ENCODE assay signal across 9 cellular contexts in the genomic region with DNA sequence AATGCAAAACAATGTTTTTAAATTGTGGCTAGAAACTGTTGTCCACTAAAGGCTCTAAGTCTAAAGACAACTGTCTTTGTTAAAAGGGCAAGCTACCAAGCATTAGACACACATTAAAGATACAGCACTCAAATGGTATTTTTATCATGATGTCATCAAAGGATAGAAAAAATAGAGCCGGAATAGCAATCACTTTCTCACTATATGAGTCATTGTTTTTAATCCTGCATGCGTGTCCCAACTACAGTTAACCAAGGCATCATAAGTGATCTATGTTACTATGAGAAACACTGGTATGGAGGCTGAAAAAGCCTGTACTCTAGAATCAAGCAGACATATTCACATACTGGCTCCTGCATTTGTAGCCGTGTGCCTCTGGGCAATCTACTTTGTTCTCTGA. TPM values are rescaled to one million over a fixed set of nuclear protein-coding genes. Genes with fewer than 3 reads are reported as not detected.
DNase-seq lines count a peak whose midpoint lies in the region; ATAC-seq and TF ChIP-seq lines count a peak whose summit lies in the region.
"Had no signal": no experiment of that assay in that cellular context is flagged by ENCODE, and none has a peak within 500 bp of the region (broad histone marks: within the 10 kb centered on the region; RNA-seq: fewer than 3 reads in every experiment).

No MANE protein-coding gene starts in this region.

- H3K4me1 ChIP-seq in colonic mucosa: no peaks in the 10 kb centered on the region
- peaks cover 46% of the 10 kb centered on the region for H3K4me1 ChIP-seq in neural progenitor cell

- intact Hi-C loops in colonic mucosa (cut with DNase I): no loop called here

- peaks cover 61% of the 10 kb centered on the region for H3F3A ChIP-seq in neural progenitor cell (ENCODE audit: low read depth)

- DNase-seq in CD1c-positive myeloid dendritic cell (ENCODE audit: extremely low spot score) (peak; percentile 16), MG63 (no peak), colonic mucosa (no peak), neural progenitor cell (ENCODE audit: low spot score) (no peak), mesenteric fat pad (ENCODE audit: low spot score) (no peak), hypothalamus (lab: John Stamatoyannopoulos, UW) (no peak), NCI-H2227 treated with DMSO at 0.1 percent for 48 hours (lab: John Stamatoyannopoulos, UW) (no peak)
- DNase-seq: activated naive CD8-positive, alpha-beta T cell treated with anti-CD3 and anti-CD28 coated beads, Interleukin-2, amount 10 ng/mL, durations not matched to agents 7 days and 5 days had no signal

- H3K4me3 Mint-ChIP-seq in neural progenitor cell: peak overlapping the region; percentile 59
- H3K4me3 Mint-ChIP-seq in stimulated activated memory B cell treated with anti-CD40 and anti-IgM and Interleukin-4, amounts not matched to agents 10 μg/mL and 1 μg/mL and 100 μg/mL, for 72 hours: no peak overlapping the region

- peaks cover 16% of the 10 kb centered on the region for H3K36me3 Mint-ChIP-seq in neural progenitor cell
- peaks cover 10% of the 10 kb centered on the region for H3K36me3 Mint-ChIP-seq in stimulated activated memory B cell treated with anti-CD40 and anti-IgM and Interleukin-4, amounts not matched to agents 10 μg/mL and 1 μg/mL and 100 μg/mL, for 72 hours

- H3K9me3 Mint-ChIP-seq in neural progenitor cell: peaks cover 25% of the 10 kb centered on the region
- peaks cover 7% of the 10 kb centered on the region for H3K9me3 Mint-ChIP-seq in stimulated activated memory B cell treated with anti-CD40 and anti-IgM and Interleukin-4, amounts not matched to agents 10 μg/mL and 1 μg/mL and 100 μg/mL, for 72 hours

- peaks cover 48% of the 10 kb centered on the region for H3K4me1 Mint-ChIP-seq in neural progenitor cell
- peaks cover 19% of the 10 kb centered on the region for H3K4me1 Mint-ChIP-seq in stimulated activated memory B cell treated with anti-CD40 and anti-IgM and Interleukin-4, amounts not matched to agents 10 μg/mL and 1 μg/mL and 100 μg/mL, for 72 hours

- H3K27me3 ChIP-seq in MG63 (no peaks in the 10 kb centered on the region), colonic mucosa (no peaks in the 10 kb centered on the region), neural progenitor cell (no peaks in the 10 kb centered on the region)

- H3K9me3 ChIP-seq in MG63 (peaks cover 2% of the 10 kb centered on the region; the same call in 1 of the 2 replicates), colonic mucosa (no peaks in the 10 kb centered on the region), neural progenitor cell (ENCODE audit: low read depth) (no peaks in the 10 kb centered on the region)

- TF ChIP-seq CTCF in colonic mucosa (IDR thresholded peaks at IDR 0.05): no peak
- TF ChIP-seq CTCF in neural progenitor cell (IDR thresholded peaks at IDR 0.05): no peak

- peak overlapping the region; percentile 60 for H2AFZ ChIP-seq in neural progenitor cell (replicated peaks)

- peak overlapping the region; percentile 81 for H3K4me2 ChIP-seq in neural progenitor cell

- no peak for ATAC-seq in stimulated activated memory B cell treated with anti-CD40 and anti-IgM and Interleukin-4, amounts not matched to agents 10 μg/mL and 1 μg/mL and 100 μg/mL, for 72 hours

- H4K20me1 ChIP-seq in neural progenitor cell (ENCODE audit: low read depth): peaks cover 25% of the 10 kb centered on the region

- H3K9ac ChIP-seq in colonic mucosa (ENCODE audit: low read depth in 2 of 2, low read length in 2 of 2) (no peak overlapping the region), neural progenitor cell (no peak overlapping the region)

- H3K27ac ChIP-seq in colonic mucosa: peak overlapping the region; percentile 93
- peak overlapping the region; percentile 97 for H3K27ac ChIP-seq in neural progenitor cell

- H3K27me3 Mint-ChIP-seq in neural progenitor cell (ENCODE audit: insufficient read depth, low read depth): peaks cover 7% of the 10 kb centered on the region
- no peaks in the 10 kb centered on the region for H3K27me3 Mint-ChIP-seq in stimulated activated memory B cell treated with anti-CD40 and anti-IgM and Interleukin-4, amounts not matched to agents 10 μg/mL and 1 μg/mL and 100 μg/mL, for 72 hours
- H3K27me3 Mint-ChIP-seq: activated naive CD8-positive, alpha-beta T cell treated with anti-CD3 and anti-CD28 coated beads, Interleukin-2, amount 10 ng/mL, durations not matched to agents 7 days and 5 days had no signal

- H3K79me2 ChIP-seq in neural progenitor cell (ENCODE audit: low read depth): peaks cover 27% of the 10 kb centered on the region

- H3K27ac Mint-ChIP-seq in neural progenitor cell: peak overlapping the region; percentile 94
- no peak overlapping the region for H3K27ac Mint-ChIP-seq in stimulated activated memory B cell treated with anti-CD40 and anti-IgM and Interleukin-4, amounts not matched to agents 10 μg/mL and 1 μg/mL and 100 μg/mL, for 72 hours

- H3K36me3 ChIP-seq in MG63 (0 out of 2 replicates have a peak, but pooled peaks cover 3% of the 10 kb centered on the region), colonic mucosa (no peaks in the 10 kb centered on the region), neural progenitor cell (no peaks in the 10 kb centered on the region)

- H3K4me3 ChIP-seq in MG63: peak overlapping the region; percentile 55; the same call in 1 of the 2 replicates
- H3K4me3 ChIP-seq in colonic mucosa: no peak overlapping the region
- peak overlapping the region; percentile 57 for H3K4me3 ChIP-seq in neural progenitor cell

RNA-seq across cellular contexts. Expression of gene PJA2, which starts 1.9 kb away (rescaled TPM):
- 43.8 and 57.7 TPM in 2 replicates for total RNA-seq in MG63 (2014; rRNA removed; shearing (Covaris generic); ENCODE audit: low replicate concordance)
- total RNA-seq in colonic mucosa (100 to 1,000 TPM in 1 of 2 donors, 10 to 100 TPM in 1; 55.9 to 102 TPM), neural progenitor cell (ENCODE audit: low replicate concordance) (84.3 and 128 TPM in 2 replicates), mesenteric fat pad (80.0 TPM)
